In genomic region chr9:91303741-91304140, GRCh38 we compare ENCODE assay signal across 23 cellular contexts. TPM values are rescaled to one million over a fixed set of nuclear protein-coding genes. Genes with fewer than 3 reads are reported as not detected.
DNase-seq lines count a peak whose midpoint lies in the region; ATAC-seq and TF ChIP-seq lines count a peak whose summit lies in the region.
"Had no signal": no experiment of that assay in that cellular context is flagged by ENCODE, and none has a peak within 500 bp of the region (broad histone marks: within the 10 kb centered on the region; RNA-seq: fewer than 3 reads in every experiment).

No MANE protein-coding gene starts in this region.

- ATAC-seq in activated CD8-positive, alpha-beta T cell treated with anti-CD3 and anti-CD28 coated beads, Interleukin-2, amount 10 ng/mL, durations not matched to agents 7 days and 5 days, result no peak
- ATAC-seq in activated CD8-positive, alpha-beta T cell treated with anti-CD3 and anti-CD28 coated beads for 36 hours, result no peak
- ATAC-seq: naive thymus-derived CD4-positive, alpha-beta T cell; Right ventricle myocardium inferior; stimulated activated memory B cell treated with anti-CD40 and anti-IgM and Interleukin-4, amounts not matched to agents 10 μg/mL and 1 μg/mL and 100 μg/mL, for 72 hours had no signal

- H3K27ac ChIP-seq in vagina (peak overlapping the region; percentile 79), trophoblast cell (ENCODE audit: low read depth, low read length) (no peak overlapping the region)
- H3K27ac ChIP-seq: 22Rv1 had no signal

- H2BK12ac ChIP-seq in trophoblast cell (ENCODE audit: low read length), result no peak overlapping the region

- POLR2A ChIA-PET in activated CD8-positive, alpha-beta T cell treated with anti-CD3 and anti-CD28 coated beads, Interleukin-2, amount 10 ng/mL, durations not matched to agents 7 days and 5 days (lab: Charles Lee), result interaction anchor here (0.6 kb wide), 1 partner anchor 1032 kb away, joined by 3 read pairs; no protein-coding TSS in a partner anchor
- POLR2A ChIA-PET in activated CD8-positive, alpha-beta T cell treated with anti-CD3 and anti-CD28 coated beads for 36 hours (lab: Charles Lee), result no interaction called here

- no peak overlapping the region for H4K12ac ChIP-seq in trophoblast cell (ENCODE audit: low read depth, low read length)

- no peak overlapping the region for H3K4me3 Mint-ChIP-seq in activated CD8-positive, alpha-beta T cell treated with anti-CD3 and anti-CD28 coated beads, Interleukin-2, amount 10 ng/mL, durations not matched to agents 7 days and 5 days
- no peak overlapping the region for H3K4me3 Mint-ChIP-seq in activated CD8-positive, alpha-beta T cell treated with anti-CD3 and anti-CD28 coated beads for 36 hours
- no peak overlapping the region for H3K4me3 Mint-ChIP-seq in chondrocyte (ENCODE audit: unreplicated experiment)
- H3K4me3 Mint-ChIP-seq in nephron progenitor cell, result no peak overlapping the region
- H3K4me3 Mint-ChIP-seq: activated naive CD8-positive, alpha-beta T cell; activated T-helper 1 cell treated with anti-CD3 and anti-CD28 coated beads, Interleukin-12 subunit alpha, Interleukin-12 subunit beta, Interleukin-2, Interleukin-4 antibody, amounts not matched to agents 30 ng/mL and 10 ng/mL and 1 ng/mL, durations not matched to agents 14 hours and 24 hours and 36 hours; naive thymus-derived CD4-positive, alpha-beta T cell; stimulated activated memory B cell treated with anti-CD40 and anti-IgM and Interleukin-4, amounts not matched to agents 10 μg/mL and 1 μg/mL and 100 μg/mL, for 72 hours had no signal

- H3K4me2 ChIP-seq in trophoblast cell (ENCODE audit: low read length), result no peak overlapping the region

- no peak overlapping the region for H3K14ac ChIP-seq in trophoblast cell (ENCODE audit: low read length)

- no peaks in the 10 kb centered on the region for H3K79me1 ChIP-seq in trophoblast cell (ENCODE audit: low read length)

- no peak overlapping the region for H3K23ac ChIP-seq in trophoblast cell (ENCODE audit: low read length)

- no peaks in the 10 kb centered on the region for H3K4me1 Mint-ChIP-seq in activated CD8-positive, alpha-beta T cell treated with anti-CD3 and anti-CD28 coated beads, Interleukin-2, amount 10 ng/mL, durations not matched to agents 7 days and 5 days (ENCODE audit: low read depth)
- peaks cover 11% of the 10 kb centered on the region for H3K4me1 Mint-ChIP-seq in activated CD8-positive, alpha-beta T cell treated with anti-CD3 and anti-CD28 coated beads for 36 hours (ENCODE audit: low read depth)
- H3K4me1 Mint-ChIP-seq in chondrocyte (ENCODE audit: low read depth), result peaks cover 25% of the 10 kb centered on the region
- H3K4me1 Mint-ChIP-seq in nephron progenitor cell, result peaks cover 23% of the 10 kb centered on the region

- H3K36me3 Mint-ChIP-seq in activated CD8-positive, alpha-beta T cell treated with anti-CD3 and anti-CD28 coated beads, Interleukin-2, amount 10 ng/mL, durations not matched to agents 7 days and 5 days (ENCODE audit: low read depth), result peaks cover 19% of the 10 kb centered on the region
- peaks cover 9% of the 10 kb centered on the region for H3K36me3 Mint-ChIP-seq in activated CD8-positive, alpha-beta T cell treated with anti-CD3 and anti-CD28 coated beads for 36 hours (ENCODE audit: low read depth)
- H3K36me3 Mint-ChIP-seq in chondrocyte (ENCODE audit: low read depth) (no peaks in the 10 kb centered on the region), nephron progenitor cell (ENCODE audit: low read depth) (peaks cover 35% of the 10 kb centered on the region)

- H3K18ac ChIP-seq in trophoblast cell (ENCODE audit: low read length), result no peak overlapping the region

- intact Hi-C loops in activated CD8-positive, alpha-beta T cell treated with anti-CD3 and anti-CD28 coated beads for 36 hours (cut with micrococcal nuclease), result no loop called here
- intact Hi-C loops in vagina (cut with DNase I), result loop anchor here (5.0 kb wide), 1 partner anchor 119 kb away; the partner anchor contains the start of gene NFIL3

- no peaks in the 10 kb centered on the region for H3K79me2 ChIP-seq in trophoblast cell (ENCODE audit: control insufficient read depth, insufficient read depth, low read length, poor library complexity)

- H3K27ac Mint-ChIP-seq in activated CD8-positive, alpha-beta T cell treated with anti-CD3 and anti-CD28 coated beads, Interleukin-2, amount 10 ng/mL, durations not matched to agents 7 days and 5 days, result peak overlapping the region; percentile 11
- H3K27ac Mint-ChIP-seq in activated CD8-positive, alpha-beta T cell treated with anti-CD3 and anti-CD28 coated beads for 36 hours, result no peak overlapping the region
- H3K27ac Mint-ChIP-seq in chondrocyte (ENCODE audit: unreplicated experiment) (peak overlapping the region; percentile 64), nephron progenitor cell (peak overlapping the region; percentile 22)
- H3K27ac Mint-ChIP-seq: activated naive CD8-positive, alpha-beta T cell; activated T-helper 1 cell treated with anti-CD3 and anti-CD28 coated beads, Interleukin-12 subunit alpha, Interleukin-12 subunit beta, Interleukin-2, Interleukin-4 antibody, amounts not matched to agents 30 ng/mL and 10 ng/mL and 1 ng/mL, durations not matched to agents 14 hours and 24 hours and 36 hours; naive thymus-derived CD4-positive, alpha-beta T cell; stimulated activated memory B cell treated with anti-CD40 and anti-IgM and Interleukin-4, amounts not matched to agents 10 μg/mL and 1 μg/mL and 100 μg/mL, for 72 hours had no signal

- H3K9ac ChIP-seq in trophoblast cell (ENCODE audit: low read length), result no peak overlapping the region

- no peak overlapping the region for H4K8ac ChIP-seq in trophoblast cell (ENCODE audit: low read depth, low read length)

- no CpG with 5 or more reads among the region's 1 CpG for WGBS in trophoblast cell (ENCODE audit: extremely low coverage, insufficient coverage, insufficient read length)

- H2AFZ ChIP-seq in trophoblast cell (ENCODE audit: insufficient read depth, low read length, poor library complexity), result no peak overlapping the region

- H2BK5ac ChIP-seq in trophoblast cell (ENCODE audit: low read depth, low read length, poor library complexity), result no peak overlapping the region

- no peaks in the 10 kb centered on the region for H3K9me3 Mint-ChIP-seq in activated CD8-positive, alpha-beta T cell treated with anti-CD3 and anti-CD28 coated beads, Interleukin-2, amount 10 ng/mL, durations not matched to agents 7 days and 5 days (ENCODE audit: insufficient read depth)
- H3K9me3 Mint-ChIP-seq in activated CD8-positive, alpha-beta T cell treated with anti-CD3 and anti-CD28 coated beads for 36 hours, result no peaks in the 10 kb centered on the region
- no peaks in the 10 kb centered on the region for H3K9me3 Mint-ChIP-seq in chondrocyte (ENCODE audit: low read depth)
- no peaks in the 10 kb centered on the region for H3K9me3 Mint-ChIP-seq in nephron progenitor cell
- H3K9me3 Mint-ChIP-seq: activated T-helper 1 cell treated with anti-CD3 and anti-CD28 coated beads, Interleukin-12 subunit alpha, Interleukin-12 subunit beta, Interleukin-2, Interleukin-4 antibody, amounts not matched to agents 30 ng/mL and 10 ng/mL and 1 ng/mL, durations not matched to agents 14 hours and 24 hours and 36 hours; stimulated activated memory B cell treated with anti-CD40 and anti-IgM and Interleukin-4, amounts not matched to agents 10 μg/mL and 1 μg/mL and 100 μg/mL, for 72 hours had no signal

- no peak overlapping the region for H3K4ac ChIP-seq in trophoblast cell (ENCODE audit: low read depth, low read length)

- no peaks in the 10 kb centered on the region for H3K27me3 Mint-ChIP-seq in activated CD8-positive, alpha-beta T cell treated with anti-CD3 and anti-CD28 coated beads, Interleukin-2, amount 10 ng/mL, durations not matched to agents 7 days and 5 days (ENCODE audit: low read depth)
- no peaks in the 10 kb centered on the region for H3K27me3 Mint-ChIP-seq in activated CD8-positive, alpha-beta T cell treated with anti-CD3 and anti-CD28 coated beads for 36 hours
- H3K27me3 Mint-ChIP-seq in chondrocyte (ENCODE audit: low read depth) (no peaks in the 10 kb centered on the region), nephron progenitor cell (ENCODE audit: low read depth, poor library complexity) (no peaks in the 10 kb centered on the region)
- H3K27me3 Mint-ChIP-seq: activated naive CD8-positive, alpha-beta T cell; naive thymus-derived CD4-positive, alpha-beta T cell; stimulated activated memory B cell treated with anti-CD40 and anti-IgM and Interleukin-4, amounts not matched to agents 10 μg/mL and 1 μg/mL and 100 μg/mL, for 72 hours had no signal

- H3K4me1 ChIP-seq in vagina (peaks cover 50% of the 10 kb centered on the region), trophoblast cell (ENCODE audit: control insufficient read depth in 1 of 2, insufficient read depth in 2 of 2, low read length in 2 of 2) (peaks cover 0 to 5% of the 10 kb centered on the region in 2 experiments)

- no peaks in the 10 kb centered on the region for H3K9me3 ChIP-seq in vagina
- H3K9me3 ChIP-seq in trophoblast cell (ENCODE audit: insufficient read depth, low read depth, low read length), result no peaks in the 10 kb centered on the region
- H3K9me3 ChIP-seq: tibial artery had no signal

- H2AK5ac ChIP-seq in trophoblast cell (ENCODE audit: low read length), result no peak overlapping the region

- CTCF ChIA-PET in activated CD8-positive, alpha-beta T cell treated with anti-CD3 and anti-CD28 coated beads, Interleukin-2, amount 10 ng/mL, durations not matched to agents 7 days and 5 days (lab: Charles Lee), result no interaction called here
- CTCF ChIA-PET in activated CD8-positive, alpha-beta T cell treated with anti-CD3 and anti-CD28 coated beads for 36 hours (lab: Charles Lee), result no interaction called here

- H4K91ac ChIP-seq in trophoblast cell (ENCODE audit: low read depth, low read length), result no peak overlapping the region

- no peak for TF ChIP-seq POLR2A in vagina (IDR thresholded peaks at IDR 0.05)

- H2BK120ac ChIP-seq in trophoblast cell (ENCODE audit: insufficient read depth, low read length, poor library complexity), result no peak overlapping the region

- DNase-seq in activated CD8-positive, alpha-beta T cell treated with anti-CD3 and anti-CD28 coated beads, Interleukin-2, amount 10 ng/mL, durations not matched to agents 7 days and 5 days, result no peak
- no peak for DNase-seq in activated CD8-positive, alpha-beta T cell treated with anti-CD3 and anti-CD28 coated beads for 36 hours
- no peak for DNase-seq in chondrocyte (ENCODE audit: low spot score)
- no peak for DNase-seq in nephron progenitor cell
- no peak for DNase-seq in vagina (ENCODE audit: extremely low spot score in 2 of 2)
- no peak for DNase-seq in trophoblast cell
- no peak for DNase-seq in SKM-1 (lab: John Stamatoyannopoulos, UW; ENCODE audit: unreplicated experiment)
- DNase-seq in DMS53 treated with DMSO at 0.1 percent for 48 hours (lab: John Stamatoyannopoulos, UW; ENCODE audit: unreplicated experiment), result no peak
- DNase-seq: activated CD4-positive, alpha-beta T cell treated with anti-CD3 and anti-CD28 coated beads for 1 hour; dermis blood vessel endothelial cell; DND-41; hypothalamus; mesendoderm; naive thymus-derived CD4-positive, alpha-beta T cell; NCI-H146; stimulated activated CD4-positive, alpha-beta T cell treated with anti-CD3 and anti-CD28 coated beads, Interleukin-1b, Interleukin-23, amount 100 ng/mL, for 48 hours; SW 1271; tibial artery had no signal

- no peaks in the 10 kb centered on the region for H3K36me3 ChIP-seq in vagina
- no peaks in the 10 kb centered on the region for H3K36me3 ChIP-seq in trophoblast cell (ENCODE audit: control insufficient read depth in 1 of 2, insufficient read depth in 2 of 2, low read length in 2 of 2)
- H3K36me3 ChIP-seq: tibial artery had no signal

- H3K27me3 ChIP-seq in vagina (no peaks in the 10 kb centered on the region), trophoblast cell (ENCODE audit: insufficient read depth, low read length) (no peaks in the 10 kb centered on the region)
- H3K27me3 ChIP-seq: tibial artery had no signal

- no peak for TF ChIP-seq CTCF in activated CD8-positive, alpha-beta T cell treated with anti-CD3 and anti-CD28 coated beads for 36 hours (IDR thresholded peaks at IDR 0.05)
- TF ChIP-seq CTCF in chondrocyte (IDR thresholded peaks at IDR 0.05), result no peak
- TF ChIP-seq CTCF in nephron progenitor cell (IDR thresholded peaks at IDR 0.05), result no peak
- TF ChIP-seq CTCF in vagina (IDR thresholded peaks at IDR 0.05), result no peak

- H3K4me3 ChIP-seq in vagina (no peak overlapping the region), trophoblast cell (ENCODE audit: low read depth, low read length) (no peak overlapping the region)
- H3K4me3 ChIP-seq: tibial artery had no signal

RNA-seq across cellular contexts. Expression of gene AUH, which starts 58.0 kb away (rescaled TPM):
- 10 to 100 TPM; 15.5 to 15.6 TPM for total RNA-seq in activated CD8-positive, alpha-beta T cell treated with anti-CD3 and anti-CD28 coated beads, Interleukin-2, amount 10 ng/mL, durations not matched to agents 7 days and 5 days
- 10 to 100 TPM; 30.8 to 31.1 TPM for total RNA-seq in activated CD8-positive, alpha-beta T cell treated with anti-CD3 and anti-CD28 coated beads for 36 hours
- total RNA-seq in chondrocyte (8.8 to 11.5 TPM (median 9.1 TPM) in 3 replicates), vagina (39.0 TPM)
- 12.1 and 12.3 TPM in 2 replicates for polyA plus RNA-seq in trophoblast cell (2013)
